In the genomic region with DNA sequence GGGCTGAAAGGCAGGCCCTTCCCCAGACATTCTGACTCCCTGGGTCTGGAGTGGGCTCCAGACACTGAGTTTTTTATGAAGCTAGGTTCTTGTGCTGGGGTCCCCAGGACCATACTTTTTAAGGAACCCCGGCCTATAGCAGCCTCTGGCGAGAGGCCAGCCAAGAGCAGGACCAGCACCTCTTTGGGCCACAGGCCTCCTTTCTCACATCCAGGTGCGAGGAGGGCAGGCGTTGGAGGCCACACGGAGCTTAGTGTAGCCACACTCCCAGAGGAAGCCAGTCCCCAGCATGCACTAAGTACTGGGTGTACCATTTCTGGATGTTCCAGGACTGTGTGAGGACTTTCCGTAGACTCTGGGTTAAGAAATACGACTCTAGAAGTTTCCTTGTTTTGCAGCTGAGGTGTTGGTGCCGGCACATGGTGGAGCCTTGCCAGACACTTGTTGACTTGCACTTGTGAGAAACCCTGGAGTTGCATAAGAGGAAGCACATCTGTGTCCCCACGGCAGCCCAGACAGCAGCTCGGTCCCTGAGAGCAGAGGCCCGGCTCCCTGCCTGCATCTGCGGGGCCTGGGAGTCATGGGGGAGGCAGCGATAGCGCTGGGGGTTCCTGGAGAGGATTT, we compare ENCODE assay signal across 15 cellular contexts.
DNase-seq lines count a peak whose midpoint lies in the region; ATAC-seq, FAIRE-seq and TF ChIP-seq lines count a peak whose summit lies in the region.
"Had no signal": no experiment of that assay in that cellular context is flagged by ENCODE, and none has a peak within 500 bp of the region (broad histone marks: within the 10 kb centered on the region; RNA-seq: fewer than 3 reads in every experiment).

No MANE protein-coding gene starts in this region.

- peaks cover 27% of the 10 kb centered on the region for H3K27me3 Mint-ChIP-seq in Calu3 (ENCODE audit: unreplicated experiment)

- no peaks in the 10 kb centered on the region for H3K36me3 ChIP-seq in Panc1 (ENCODE audit: control insufficient read depth, insufficient read depth, low read length)
- no peaks in the 10 kb centered on the region for H3K36me3 ChIP-seq in suprapubic skin

- no peak for TF ChIP-seq EP300 in suprapubic skin (IDR thresholded peaks at IDR 0.05)

- DNase-seq in KG1 (lab: John Stamatoyannopoulos, UW) = peak; percentile 36
- no peak for DNase-seq in Panc1 (ENCODE audit: low read depth, low spot score)
- DNase-seq in Right ventricle myocardium superior = peak; percentile 69
- DNase-seq in suprapubic skin (ENCODE audit: low spot score in 2 of 2) = peak in 1 of 2 donors; percentile 75
- no peak for DNase-seq in H54 (ENCODE audit: insufficient read length, low spot score)
- no peak for DNase-seq in Calu3
- DNase-seq: activated CD4-positive, CD25-positive, alpha-beta regulatory T cell; activated T-cell treated with anti-CD3 and anti-CD28 coated beads, Interleukin-2, amount 50 U/mL, for 4 hours; COR-L47; HCEC 1CT; immature natural killer cell; NCI-H2227 treated with DMSO at 0.1 percent for 48 hours; stimulated activated CD4-positive, alpha-beta T cell treated with anti-CD3 and anti-CD28 coated beads, Interleukin-12 subunit alpha, Interleukin-12 subunit beta, amount 100 ng/mL, for 4 hours had no signal

- H3K9me3 ChIP-seq in Panc1 (ENCODE audit: control insufficient read depth, insufficient read depth, low read depth, low read length) (no peaks in the 10 kb centered on the region), suprapubic skin (no peaks in the 10 kb centered on the region)

- no peak overlapping the region for H3K4me3 Mint-ChIP-seq in Calu3 (ENCODE audit: low read depth, unreplicated experiment)
- H3K4me3 Mint-ChIP-seq: activated T-cell treated with anti-CD3 and anti-CD28 coated beads, Interleukin-2, amount 50 U/mL, for 4 hours; immature natural killer cell; nephron had no signal

- POLR2A ChIA-PET in Panc1 (lab: Charles Lee) = interaction anchor here (0.6 kb wide), 1 partner anchor 933 kb away, joined by 3 read pairs; no protein-coding TSS in a partner anchor

- TF ChIP-seq POLR2A in suprapubic skin (IDR thresholded peaks at IDR 0.05) (no peak), H54 (IDR thresholded peaks at IDR 0.05; ENCODE audit: low read depth, low read length) (no peak)

- ATAC-seq in Panc1 (0 out of 2 replicates have a peak, but pooled peaks have one; percentile 9), Right ventricle myocardium superior (ENCODE audit: poor library complexity) (peak; percentile 23), GM21390 (IDR thresholded peaks at IDR 0.05; ENCODE audit: unreplicated experiment) (no peak)
- ATAC-seq: activated T-cell treated with anti-CD3 and anti-CD28 coated beads, Interleukin-2, amount 50 U/mL, for 4 hours had no signal

- no peak for FAIRE-seq in H54 (lab: Jason Lieb, UNC)

- CTCF ChIA-PET in Panc1 (lab: Charles Lee) (interaction anchor here (0.6 kb wide), 1 partner anchor 11 kb away, joined by 4 read pairs; no protein-coding TSS in a partner anchor), Calu3 (lab: Charles Lee) (no interaction called here)

- no peak overlapping the region for H3K27ac Mint-ChIP-seq in Calu3 (ENCODE audit: unreplicated experiment)
- H3K27ac Mint-ChIP-seq: immature natural killer cell, nephron had no signal

- in situ Hi-C loops in Panc1 (cut with HindIII; ENCODE audit: low pct_unique_long_range_greater_than_20kb, low sequenced_read_pairs) = no loop called here

- 63% methylated on average over 4 of the region's 14 CpGs for WGBS in suprapubic skin

- H3K4me3 ChIP-seq in Panc1 (ENCODE audit: low read depth in 2 of 2, low read length in 2 of 2) (no peak overlapping the region), suprapubic skin (no peak overlapping the region)

- H3K27ac ChIP-seq in Panc1 (ENCODE audit: low read length) = no peak overlapping the region
- peak overlapping the region; percentile 4 for H3K27ac ChIP-seq in suprapubic skin

- intact Hi-C loops in Panc1 (cut with micrococcal nuclease; ENCODE audit: unreplicated experiment) = loop anchor here (5.0 to 10.0 kb wide), 2 partner anchors 194 to 607 kb away; no protein-coding TSS in a partner anchor
- intact Hi-C loops in Right ventricle myocardium superior (cut with DNase I) = loop anchor here (5.0 to 10.0 kb wide), 3 partner anchors 194 to 927 kb away; no protein-coding TSS in a partner anchor
- intact Hi-C loops in Calu3 (cut with micrococcal nuclease; ENCODE audit: unreplicated experiment) = loop anchor here (5.0 kb wide), 2 partner anchors 427 to 607 kb away; no protein-coding TSS in a partner anchor

- peaks cover 6% of the 10 kb centered on the region for H3K36me3 Mint-ChIP-seq in Calu3 (ENCODE audit: insufficient read depth, unreplicated experiment)
- H3K36me3 Mint-ChIP-seq: immature natural killer cell had no signal

- H3K27me3 ChIP-seq in Panc1 (ENCODE audit: control insufficient read depth, insufficient read depth, low read length) (no peaks in the 10 kb centered on the region), suprapubic skin (peaks cover 15% of the 10 kb centered on the region)

- H3K4me1 Mint-ChIP-seq in Calu3 (ENCODE audit: low read depth, unreplicated experiment) = no peaks in the 10 kb centered on the region

- H3K4me1 ChIP-seq in Panc1 (ENCODE audit: control insufficient read depth, insufficient read depth, low read length) (no peaks in the 10 kb centered on the region), suprapubic skin (peaks cover 3% of the 10 kb centered on the region)

- H3K9me3 Mint-ChIP-seq in Calu3 (ENCODE audit: low read depth, unreplicated experiment) = no peaks in the 10 kb centered on the region
- H3K9me3 Mint-ChIP-seq: activated T-cell treated with anti-CD3 and anti-CD28 coated beads, Interleukin-2, amount 50 U/mL, for 4 hours; immature natural killer cell; nephron had no signal

- TF ChIP-seq CTCF in Panc1 (IDR thresholded peaks at IDR 0.05) (no peak), suprapubic skin (IDR thresholded peaks at IDR 0.05) (no peak), Calu3 (IDR thresholded peaks at IDR 0.05; ENCODE audit: unreplicated experiment) (no peak)

- no TSS peak for BruUV-seq in Panc1 (replicated peaks; lab: Mats Ljungman, UMichigan)
- BruUV-seq in Calu3 (replicated peaks; lab: Mats Ljungman, UMichigan) = no TSS peak

Comparison
In these comparisons a context has a peak if more than half of its experiments do, and no peak if none do; other contexts are left out.
1. DNase-seq: peak in KG1 (single experiment) and Right ventricle myocardium superior (single experiment); none in Panc1 (single experiment), H54 (single experiment) and Calu3 (single experiment).